Comparison of ENCODE assay signal across 17 cellular contexts in genomic region chr1:45365051-45365450, GRCh38. TPM values are rescaled to one million over a fixed set of nuclear protein-coding genes. Genes with fewer than 3 reads are reported as not detected.
A peak's percentile ranks its signal among the peaks of the same experiment; 100 is the strongest.
DNase-seq lines count a peak whose midpoint lies in the region; ATAC-seq, FAIRE-seq and TF ChIP-seq lines count a peak whose summit lies in the region.
"Had no signal": no experiment of that assay in that cellular context is flagged by ENCODE, and none has a peak within 500 bp of the region (broad histone marks: within the 10 kb centered on the region; RNA-seq: fewer than 3 reads in every experiment).

No MANE protein-coding gene starts in this region.

- no peak for DNase-seq in GM12892 (ENCODE audit: insufficient read length)
- DNase-seq in SKM-1 (lab: John Stamatoyannopoulos, UW; ENCODE audit: unreplicated experiment): no peak
- DNase-seq in lower lobe of right lung: no peak
- DNase-seq in coronary artery (ENCODE audit: low spot score): no peak
- DNase-seq in activated gamma-delta T cell (lab: John Stamatoyannopoulos, UW): no peak
- DNase-seq: activated T-cell treated with anti-CD3 and anti-CD28 coated beads, Interleukin-2, amount 50 U/mL, for 72 hours; amniotic stem cell; DMS53; KBM-7; mucosa of descending colon; NCI-H187 treated with DMSO at 0.1 percent for 48 hours; NCI-H82 had no signal

- no peaks in the 10 kb centered on the region for H3K27me3 ChIP-seq in layer of hippocampus (ENCODE audit: control insufficient read depth, insufficient read depth, low read length)
- no peaks in the 10 kb centered on the region for H3K27me3 ChIP-seq in lower lobe of right lung (ENCODE audit: low read depth)
- H3K27me3 ChIP-seq: SJSA1 had no signal

- ATAC-seq in GM21619 (IDR thresholded peaks at IDR 0.05; ENCODE audit: unreplicated experiment) (peak; percentile 65), HG03432 (IDR thresholded peaks at IDR 0.05; ENCODE audit: unreplicated experiment) (peak; percentile 75), lower lobe of right lung (no peak)
- ATAC-seq: activated CD4-positive, CD25-positive, alpha-beta regulatory T cell treated with anti-CD3 and anti-CD28 coated beads, Interleukin-2, amount 50 U/mL, for 24 hours; activated T-cell treated with anti-CD3 and anti-CD28 coated beads, Interleukin-2, amount 50 U/mL, for 72 hours; mucosa of descending colon had no signal

- H3K9me3 ChIP-seq in lower lobe of right lung: no peaks in the 10 kb centered on the region
- H3K9me3 ChIP-seq: mucosa of descending colon, SJSA1 had no signal

- no peaks in the 10 kb centered on the region for H3K36me3 ChIP-seq in lower lobe of right lung
- H3K36me3 ChIP-seq: SJSA1 had no signal

- no peak for TF ChIP-seq CTCF in lower lobe of right lung (IDR thresholded peaks at IDR 0.05)
- TF ChIP-seq CTCF in coronary artery (IDR thresholded peaks at IDR 0.05): no peak

- H3K4me1 ChIP-seq in lower lobe of right lung: peaks cover 8% of the 10 kb centered on the region

- FAIRE-seq in GM12892 (lab: Jason Lieb, UNC): peak; percentile 94

- H3K4me3 ChIP-seq in lower lobe of right lung (no peak overlapping the region), coronary artery (no peak overlapping the region)
- H3K4me3 ChIP-seq: mucosa of descending colon, SJSA1 had no signal

- intact Hi-C loops in lower lobe of right lung (cut with DNase I): no loop called here

- peak overlapping the region; percentile 64 for H3K27ac ChIP-seq in layer of hippocampus (ENCODE audit: low read depth, low read length)
- no peak overlapping the region for H3K27ac ChIP-seq in lower lobe of right lung
- no peak overlapping the region for H3K27ac ChIP-seq in coronary artery
- H3K27ac ChIP-seq: SJSA1 had no signal

- TF ChIP-seq POLR2A in GM12892 (IDR thresholded peaks at IDR 0.05; ENCODE audit: low read depth, low read length): no peak

RNA-seq across cellular contexts. Expression of gene MUTYH, which starts 24.8 kb away (rescaled TPM):
- 18.9 TPM for polyA plus RNA-seq in GM12892 (2012; ENCODE audit: missing spikeins)
- 23.7 TPM for total RNA-seq in lower lobe of right lung

RNA-seq across cellular contexts. Expression of gene TOE1, which starts 25.1 kb away (rescaled TPM):
- 11.9 TPM for polyA plus RNA-seq in GM12892 (2012; ENCODE audit: missing spikeins)
- 11.5 TPM for total RNA-seq in lower lobe of right lung

RNA-seq across cellular contexts. Expression of gene HPDL, which starts 38.4 kb away (rescaled TPM):
- 9.8 TPM for polyA plus RNA-seq in GM12892 (2012; ENCODE audit: missing spikeins)
- not detected for total RNA-seq in lower lobe of right lung

Comparison
In these comparisons a context has a peak if more than half of its experiments do, and no peak if none do; other contexts are left out.
1. ATAC-seq: peak in GM21619 (single experiment) and HG03432 (single experiment); none in lower lobe of right lung (0 of 2).